1 cellular context compared by ENCODE assay signal in the genomic region with DNA sequence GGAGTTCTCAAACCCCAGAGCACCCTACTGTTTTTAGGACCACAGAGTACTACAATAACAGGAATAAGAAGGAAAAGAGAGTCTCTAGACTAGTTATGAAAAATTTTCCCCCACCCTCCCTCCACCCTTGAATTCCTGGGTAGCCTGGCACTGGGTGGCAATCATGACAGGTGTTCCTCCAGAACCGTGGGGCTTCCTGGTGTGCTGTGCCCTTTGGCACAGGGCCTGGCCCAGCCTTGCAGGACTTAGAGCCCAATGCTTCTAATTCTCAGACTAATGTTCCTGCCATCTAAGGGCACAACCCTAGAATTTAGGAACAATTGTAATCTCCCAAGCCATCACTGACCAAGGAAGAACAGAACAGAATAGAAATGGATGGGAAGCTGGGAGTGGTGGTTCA.
TF ChIP-seq lines count a peak whose summit lies in the region.

No MANE protein-coding gene starts in this region.

TF ChIP-seq in IMR-90, 13 proteins besides CTCF, POLR2A, EP300 and RAD21:
- TF ChIP-seq MXI1 (IDR thresholded peaks at IDR 0.05; ENCODE audit: borderline replicate concordance, low read depth, low read length) (no peak), FOS (IDR thresholded peaks at IDR 0.05; ENCODE audit: low read depth, low read length) (no peak), CEBPB (IDR thresholded peaks at IDR 0.05; ENCODE audit: low read depth, low read length) (no peak), BHLHE40 (IDR thresholded peaks at IDR 0.05; ENCODE audit: low read depth, low read length) (no peak), CHD1 (IDR thresholded peaks at IDR 0.05; ENCODE audit: low read depth, low read length) (no peak), RCOR1 (IDR thresholded peaks at IDR 0.05; ENCODE audit: insufficient replicate concordance, low read length) (no peak), RFX5 (IDR thresholded peaks at IDR 0.05; ENCODE audit: low read depth, low read length) (no peak), SMC3 (IDR thresholded peaks at IDR 0.05; ENCODE audit: low read depth, low read length) (no peak), MAZ (IDR thresholded peaks at IDR 0.05; ENCODE audit: borderline replicate concordance, low read depth, low read length) (no peak), NFE2L2 (IDR thresholded peaks at IDR 0.05; ENCODE audit: low read depth, low read length) (no peak), MAFK (IDR thresholded peaks at IDR 0.05; ENCODE audit: low read depth, low read length) (no peak)
- TF ChIP-seq, protein P1, sequence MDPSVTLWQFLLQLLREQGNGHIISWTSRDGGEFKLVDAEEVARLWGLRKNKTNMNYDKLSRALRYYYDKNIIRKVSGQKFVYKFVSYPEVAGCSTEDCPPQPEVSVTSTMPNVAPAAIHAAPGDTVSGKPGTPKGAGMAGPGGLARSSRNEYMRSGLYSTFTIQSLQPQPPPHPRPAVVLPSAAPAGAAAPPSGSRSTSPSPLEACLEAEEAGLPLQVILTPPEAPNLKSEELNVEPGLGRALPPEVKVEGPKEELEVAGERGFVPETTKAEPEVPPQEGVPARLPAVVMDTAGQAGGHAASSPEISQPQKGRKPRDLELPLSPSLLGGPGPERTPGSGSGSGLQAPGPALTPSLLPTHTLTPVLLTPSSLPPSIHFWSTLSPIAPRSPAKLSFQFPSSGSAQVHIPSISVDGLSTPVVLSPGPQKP (IDR thresholded peaks at IDR 0.05; ENCODE audit: borderline replicate concordance, low read depth, low read length): no peak
- TF ChIP-seq, protein P2, sequence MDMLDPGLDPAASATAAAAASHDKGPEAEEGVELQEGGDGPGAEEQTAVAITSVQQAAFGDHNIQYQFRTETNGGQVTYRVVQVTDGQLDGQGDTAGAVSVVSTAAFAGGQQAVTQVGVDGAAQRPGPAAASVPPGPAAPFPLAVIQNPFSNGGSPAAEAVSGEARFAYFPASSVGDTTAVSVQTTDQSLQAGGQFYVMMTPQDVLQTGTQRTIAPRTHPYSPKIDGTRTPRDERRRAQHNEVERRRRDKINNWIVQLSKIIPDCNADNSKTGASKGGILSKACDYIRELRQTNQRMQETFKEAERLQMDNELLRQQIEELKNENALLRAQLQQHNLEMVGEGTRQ (IDR thresholded peaks at IDR 0.05; ENCODE audit: low read depth, low read length): no peak
